29 cellular contexts compared by ENCODE assay signal in genomic region chr13:47268270-47268669, GRCh38.
"Had no signal": no experiment of that assay in that cellular context is flagged by ENCODE, and none has a peak within 500 bp of the region (broad histone marks: within the 10 kb centered on the region; RNA-seq: fewer than 3 reads in every experiment).

No MANE protein-coding gene starts in this region.

- H3K9me3 ChIP-seq: colonic mucosa, esophagus muscularis mucosa, esophagus squamous epithelium, gastrocnemius medialis had no signal

- DNase-seq: colonic mucosa; cortex of kidney; dermis blood vessel endothelial cell; dorsolateral prefrontal cortex; effector CD4-positive, alpha-beta T cell; effector CD8-positive, alpha-beta T cell; effector memory CD4-positive, alpha-beta T cell; effector memory CD8-positive, alpha-beta T cell; endodermal cell; erythroblast; esophagus squamous epithelium; foreskin fibroblast; foreskin keratinocyte; foreskin melanocyte; gastrocnemius medialis; glutamatergic neuron; head of caudate nucleus; heart left ventricle; heart right ventricle had no signal

- H3K4me1 ChIP-seq: colonic mucosa, esophagus muscularis mucosa, esophagus squamous epithelium, foreskin keratinocyte, gastrocnemius medialis, gastroesophageal sphincter, heart left ventricle, heart right ventricle had no signal

- H3K27ac ChIP-seq: colonic mucosa, coronary artery, dorsolateral prefrontal cortex, epithelial cell of prostate, esophagus muscularis mucosa, esophagus squamous epithelium, foreskin keratinocyte, gastrocnemius medialis, gastroesophageal sphincter, heart left ventricle, heart right ventricle, hepatocyte had no signal

- H3K4me3 Mint-ChIP-seq: dendritic cell treated with granulocyte-macrophage colony-stimulating factor and Interleukin-4, amounts not matched to agents 40 ng/mL and 50 ng/mL, for 4 days; effector memory CD8-positive, alpha-beta T cell; endodermal cell had no signal

- H3K27me3 ChIP-seq: colonic mucosa, dorsolateral prefrontal cortex, esophagus muscularis mucosa, esophagus squamous epithelium, foreskin keratinocyte, gastrocnemius medialis, gastroesophageal sphincter, heart left ventricle, heart right ventricle, hepatocyte had no signal

- H3K4me1 Mint-ChIP-seq: endodermal cell had no signal

- H3K27ac Mint-ChIP-seq: dendritic cell treated with granulocyte-macrophage colony-stimulating factor and Interleukin-4, amounts not matched to agents 40 ng/mL and 50 ng/mL, for 4 days; effector memory CD8-positive, alpha-beta T cell; endodermal cell had no signal

- H3K27me3 Mint-ChIP-seq: dendritic cell treated with granulocyte-macrophage colony-stimulating factor and Interleukin-4, amounts not matched to agents 40 ng/mL and 50 ng/mL, for 4 days; effector memory CD8-positive, alpha-beta T cell had no signal

- ATAC-seq: effector memory CD8-positive, alpha-beta T cell; esophagus mucosa; foreskin keratinocyte; gastrocnemius medialis; gastroesophageal sphincter; heart left ventricle; heart right ventricle had no signal

- H3K9me3 Mint-ChIP-seq: dendritic cell treated with granulocyte-macrophage colony-stimulating factor and Interleukin-4, amounts not matched to agents 40 ng/mL and 50 ng/mL, for 4 days; endodermal cell had no signal

- H3K79me2 ChIP-seq: hepatocyte had no signal

- H3K4me3 ChIP-seq: colonic mucosa, coronary artery, dorsolateral prefrontal cortex, esophagus muscularis mucosa, esophagus squamous epithelium, gastrocnemius medialis, gastroesophageal sphincter, heart left ventricle, heart right ventricle, hepatocyte had no signal

- H2AFZ ChIP-seq: hepatocyte had no signal

- H3K36me3 ChIP-seq: colonic mucosa, esophagus muscularis mucosa, esophagus squamous epithelium, gastrocnemius medialis, gastroesophageal sphincter, heart left ventricle, heart right ventricle had no signal

- FAIRE-seq: endometrium, endothelial cell of umbilical vein, frontal cortex had no signal

- H3K4me2 ChIP-seq: hepatocyte had no signal
